In genomic region chr2:151828143-151828889, GRCh38 we compare ENCODE assay signal across 8 cellular contexts. TPM values are rescaled to one million over a fixed set of nuclear protein-coding genes. Genes with fewer than 3 reads are reported as not detected.
DNase-seq lines count a peak whose midpoint lies in the region; TF ChIP-seq lines count a peak whose summit lies in the region.

Gene ARL5A (minus strand): TSS chr2:151828421. CDS start chr2:151828176, 245 bp downstream.

- peak within 1 kb of the TSS; percentile 28 to 95 (median 89); a peak in 6 of 7 replicates for H3K27ac Mint-ChIP-seq in H9

- H3K36me3 Mint-ChIP-seq in H9 (ENCODE audit: insufficient read depth in 1 of 3, low read depth in 3 of 3), result no peaks in the 10 kb centered on the region

- H3K9ac ChIP-seq in H9 (ENCODE audit: extremely low read depth, insufficient read length, low read length), result peak within 1 kb of the TSS; percentile 54
- H3K9ac ChIP-seq in neural cell (ENCODE audit: low read length), result peak within 1 kb of the TSS; percentile 83

- no peak within 1 kb of the TSS for H4K5ac ChIP-seq in H9 (ENCODE audit: insufficient read length, low read depth, low read length)

- TF ChIP-seq CTCF in H9 (conservative IDR thresholded peaks at IDR 0.05) (peak; percentile 12; the same call in 1 of the 3 replicates), fibroblast of villous mesenchyme (IDR thresholded peaks at IDR 0.05; ENCODE audit: insufficient read depth, low read depth, low read length) (no peak), neural cell (IDR thresholded peaks at IDR 0.05; ENCODE audit: poor library complexity, severe bottlenecking) (no peak), stomach (IDR thresholded peaks at IDR 0.05) (no peak)

- TF ChIP-seq RAD21 in neural cell (conservative IDR thresholded peaks at IDR 0.05), result peak; percentile 41

- WGBS in H9 (ENCODE audit: extremely low coverage, insufficient read length, low lambda C conversion rate), result no CpG with 5 or more reads among the region's 64 CpGs
- 0 to 1% (median 0%) methylated on average over 12 to 64 of the region's 64 CpGs for WGBS in stomach, 5 donors

- peak in 2 of 4 donors; percentile 26 to 31 for TF ChIP-seq POLR2A in stomach (IDR thresholded peaks at IDR 0.05)

- DNase-seq in ELR (ENCODE audit: low read depth) (peak; percentile 93), H9 (peak; percentile 96), MG63 (peak; percentile 90), SHP77 treated with DMSO at 0.1 percent for 48 hours (lab: John Stamatoyannopoulos, UW) (peak; percentile 67), fibroblast of villous mesenchyme (ENCODE audit: low read depth) (peak; percentile 97), stomach (peak; percentile 97)
- DNase-seq in activated effector memory CD4-positive, alpha-beta T cell treated with anti-CD3 and anti-CD28 coated beads, Interleukin-2, amount 50 U/mL, for 16 hours, result peak; percentile 97

- peaks cover 51 to 52% of the 10 kb centered on the region in 2 experiments for H3K4me1 Mint-ChIP-seq in H9

- intact Hi-C loops in stomach (cut with DNase I; ENCODE audit: low total_unique reads), result no loop called here

- H3K4me3 ChIP-seq in MG63, result peak within 1 kb of the TSS; percentile 93
- peak within 1 kb of the TSS; percentile 76 for H3K4me3 ChIP-seq in fibroblast of villous mesenchyme (ENCODE audit: low read depth, low read length)
- peak within 1 kb of the TSS; percentile 80 for H3K4me3 ChIP-seq in neural cell (ENCODE audit: low read length)
- peak within 1 kb of the TSS; percentile 76 to 92 (median 84) for H3K4me3 ChIP-seq in stomach

- no peaks in the 10 kb centered on the region for H3K9me2 ChIP-seq in neural cell (ENCODE audit: insufficient read depth, low read length)

- H3K4me3 Mint-ChIP-seq in H9, result peak within 1 kb of the TSS; percentile 93 to 98

- H3K27me3 Mint-ChIP-seq in H9 (ENCODE audit: low read depth), result no peaks in the 10 kb centered on the region

- H2AFZ ChIP-seq in H9 (ENCODE audit: low read length) (no peak within 1 kb of the TSS), neural cell (ENCODE audit: low read depth, low read length) (peak within 1 kb of the TSS; percentile 80)

- H3K36me3 ChIP-seq in MG63, result no peaks in the 10 kb centered on the region; the same call in none of the 2 replicates
- no peaks in the 10 kb centered on the region for H3K36me3 ChIP-seq in neural cell (ENCODE audit: insufficient read depth, low read length)
- H3K36me3 ChIP-seq in stomach, result no peaks in the 10 kb centered on the region

- no peak within 1 kb of the TSS for H3T11ph ChIP-seq in H9 (ENCODE audit: low read length)

- H3K27me3 ChIP-seq in H9 (ENCODE audit: insufficient read depth, low read length), result no peaks in the 10 kb centered on the region
- no peaks in the 10 kb centered on the region for H3K27me3 ChIP-seq in MG63
- no peaks in the 10 kb centered on the region for H3K27me3 ChIP-seq in neural cell (ENCODE audit: insufficient read depth, low read depth, low read length)
- H3K27me3 ChIP-seq in stomach, result no peaks in the 10 kb centered on the region

- H4K8ac ChIP-seq in H9 (replicated peaks; ENCODE audit: insufficient read length, low read depth, low read length), result no peak within 1 kb of the TSS

- H3K27ac ChIP-seq in H9 (ENCODE audit: insufficient read length, low read depth, low read length), result no peak within 1 kb of the TSS
- peak within 1 kb of the TSS; percentile 67 for H3K27ac ChIP-seq in neural cell (ENCODE audit: low read length)
- peak within 1 kb of the TSS; percentile 84 to 93 (median 88) for H3K27ac ChIP-seq in stomach

- H2BK15ac ChIP-seq in H9 (ENCODE audit: low read depth, low read length), result no peak within 1 kb of the TSS

- no peak within 1 kb of the TSS for H4K91ac ChIP-seq in H9 (ENCODE audit: insufficient read length, low read depth, low read length)

- H2BK20ac ChIP-seq in H9 (ENCODE audit: low read depth, low read length, poor library complexity, severe bottlenecking), result no peak within 1 kb of the TSS

- H3K23me2 ChIP-seq in H9 (ENCODE audit: insufficient read length, low read depth, low read length, poor library complexity, severe bottlenecking), result no peaks in the 10 kb centered on the region

- H3K9me3 Mint-ChIP-seq in H9, result no peaks in the 10 kb centered on the region

- H3K79me2 ChIP-seq in H9 (ENCODE audit: insufficient read depth, low read length), result peaks cover 31% of the 10 kb centered on the region
- H3K79me2 ChIP-seq in neural cell (replicated peaks; ENCODE audit: insufficient read depth, low read length), result peaks cover 41% of the 10 kb centered on the region

- H3K79me1 ChIP-seq in H9 (ENCODE audit: insufficient read depth, low read depth, low read length, poor library complexity, severe bottlenecking), result no peaks in the 10 kb centered on the region

- no peaks in the 10 kb centered on the region for H4K20me1 ChIP-seq in H9 (ENCODE audit: control insufficient read depth, insufficient read depth, insufficient read length)
- H4K20me1 ChIP-seq in neural cell (ENCODE audit: insufficient read depth), result no peaks in the 10 kb centered on the region

- H3K23ac ChIP-seq in H9 (ENCODE audit: insufficient read length, low read depth, low read length), result no peak within 1 kb of the TSS

- H3K4me1 ChIP-seq in H9 (ENCODE audit: insufficient read depth, low read length) (peaks cover 8% of the 10 kb centered on the region; the same call in 1 of the 2 replicates), stomach (peaks cover 11 to 47% (median 38%) of the 10 kb centered on the region in 4 donors)

- no peaks in the 10 kb centered on the region for H3F3A ChIP-seq in neural cell (ENCODE audit: insufficient read depth, low read length, poor library complexity, severe bottlenecking)

- no peak within 1 kb of the TSS for H3K56ac ChIP-seq in H9 (ENCODE audit: insufficient read length, low read depth, low read length)

- H2BK12ac ChIP-seq in H9 (ENCODE audit: insufficient read length, low read depth, low read length), result no peak within 1 kb of the TSS

- H3K4ac ChIP-seq in H9 (ENCODE audit: low read depth, low read length), result no peak within 1 kb of the TSS

- TF ChIP-seq EP300 in neural cell (conservative IDR thresholded peaks at IDR 0.05; ENCODE audit: poor library complexity, severe bottlenecking) (peak; percentile 58), stomach (IDR thresholded peaks at IDR 0.05) (no peak)

- H3K9me3 ChIP-seq in H9 (ENCODE audit: control insufficient read depth, low read depth, low read length), result no peaks in the 10 kb centered on the region
- no peaks in the 10 kb centered on the region for H3K9me3 ChIP-seq in MG63
- H3K9me3 ChIP-seq in neural cell (ENCODE audit: low read length), result no peaks in the 10 kb centered on the region
- H3K9me3 ChIP-seq in stomach, result no peaks in the 10 kb centered on the region

- peak within 1 kb of the TSS; percentile 3 for H3K18ac ChIP-seq in H9 (ENCODE audit: insufficient read length, low read depth, low read length)

- no peak within 1 kb of the TSS for H2BK5ac ChIP-seq in H9 (ENCODE audit: insufficient read length, low read length)

- peak within 1 kb of the TSS; percentile 84 for H3K14ac ChIP-seq in H9 (ENCODE audit: insufficient read depth, low read length)

- no peak within 1 kb of the TSS for H2BK120ac ChIP-seq in H9 (ENCODE audit: low read depth, low read length, poor library complexity, severe bottlenecking)

- peak within 1 kb of the TSS; percentile 76 for H3K4me2 ChIP-seq in H9 (ENCODE audit: insufficient read depth, insufficient read length, low read length)
- H3K4me2 ChIP-seq in neural cell (ENCODE audit: low read length), result peak within 1 kb of the TSS; percentile 56

- no peak within 1 kb of the TSS for H2AK5ac ChIP-seq in H9 (ENCODE audit: insufficient read length, low read length)

TF ChIP-seq in neural cell, 6 proteins besides CTCF, POLR2A, EP300 and RAD21:
- peak; percentile 52 for TF ChIP-seq SMC3 (conservative IDR thresholded peaks at IDR 0.05; ENCODE audit: poor library complexity)
- no peak for TF ChIP-seq EZH2 (IDR thresholded peaks at IDR 0.05; ENCODE audit: borderline replicate concordance, insufficient read depth, low read length, poor library complexity, severe bottlenecking)
- TF ChIP-seq REST (IDR thresholded peaks at IDR 0.05; ENCODE audit: borderline replicate concordance), result peak; percentile 55
- TF ChIP-seq POLR2AphosphoS5 (IDR thresholded peaks at IDR 0.05), result peak; percentile 90
- peak; percentile 66 for TF ChIP-seq MXI1 (conservative IDR thresholded peaks at IDR 0.05; ENCODE audit: poor library complexity, severe bottlenecking)
- TF ChIP-seq TAF1 (IDR thresholded peaks at IDR 0.05; ENCODE audit: low read depth), result no peak

RNA-seq across cellular contexts. Expression of gene ARL5A, which starts in this region (rescaled TPM):
- total RNA-seq in H9 (2021) (63.2 and 66.7 TPM in 2 replicates), fibroblast of villous mesenchyme (43.5 and 59.6 TPM in 2 replicates), stomach (10 to 100 TPM; 17.5 to 99.1 (median 40.0) TPM)
- total RNA-seq in MG63 (2014; rRNA removed; shearing (Covaris generic); ENCODE audit: low replicate concordance), result 36.8 and 65.2 TPM in 2 replicates
- polyA plus RNA-seq in neural cell (21.6 and 48.5 TPM in 2 replicates), stomach (10 to 100 TPM in 2 of 3 donors, 1 to 10 TPM in 1; 8.1 to 34.2 (median 17.7) TPM)
- polyA minus RNA-seq in neural cell, result 64.5 and 90.9 TPM in 2 replicates
